ENCODE assay signal across 22 cellular contexts in the genomic region with DNA sequence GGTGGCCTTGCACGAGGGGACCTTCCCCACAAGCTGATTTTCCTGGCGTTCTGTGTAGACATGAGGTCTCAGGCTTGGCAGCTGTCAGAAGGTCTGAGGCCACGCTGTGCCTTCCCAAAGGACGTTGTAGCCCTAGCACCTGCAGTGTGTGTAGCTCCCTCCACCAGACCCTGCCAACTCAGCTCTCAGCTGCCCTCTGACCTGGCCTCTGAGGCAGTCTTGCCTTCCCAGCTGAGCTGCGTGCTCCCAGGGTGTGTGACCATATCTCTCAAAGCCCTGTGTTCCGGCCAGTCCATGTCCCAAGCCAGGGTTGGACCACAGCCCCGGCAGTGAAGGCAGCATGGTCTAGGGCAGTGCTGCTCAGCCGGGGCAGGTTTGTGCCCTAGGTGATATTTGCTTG.
DNase-seq lines count a peak whose midpoint lies in the region; ATAC-seq, FAIRE-seq and TF ChIP-seq lines count a peak whose summit lies in the region.
"Had no signal": no experiment of that assay in that cellular context is flagged by ENCODE, and none has a peak within 500 bp of the region (broad histone marks: within the 10 kb centered on the region; RNA-seq: fewer than 3 reads in every experiment).

No MANE protein-coding gene starts in this region.

- peaks cover 41 to 86% of the 10 kb centered on the region in 2 experiments for H3K27me3 ChIP-seq in K562 (ENCODE audit: control insufficient read depth in 2 of 2, insufficient read depth in 2 of 2, low read length in 2 of 2)
- no peaks in the 10 kb centered on the region for H3K27me3 ChIP-seq in heart right ventricle
- no peaks in the 10 kb centered on the region for H3K27me3 ChIP-seq in psoas muscle (ENCODE audit: insufficient read depth in 3 of 3, low read length in 2 of 3)
- no peaks in the 10 kb centered on the region for H3K27me3 ChIP-seq in upper lobe of left lung
- no peaks in the 10 kb centered on the region for H3K27me3 ChIP-seq in endodermal cell (ENCODE audit: control insufficient read depth, insufficient read depth, low read length, poor library complexity, severe bottlenecking)
- H3K27me3 ChIP-seq: colonic mucosa, pancreas had no signal

- H3K9ac ChIP-seq in K562 (ENCODE audit: insufficient read depth in 1 of 2, low read depth in 2 of 2, low read length in 2 of 2), result no peak overlapping the region
- no peak overlapping the region for H3K9ac ChIP-seq in endodermal cell (ENCODE audit: extremely low read depth, low read length, poor library complexity, severe bottlenecking)

- TF ChIP-seq RAD21 in K562 (CRISPR knock-in tag; conservative IDR thresholded peaks at IDR 0.05 in 1 of 2, IDR thresholded peaks at IDR 0.05 in 1 of 2), result no peak

- no peak overlapping the region for H3K27ac ChIP-seq in K562 (ENCODE audit: extremely low read depth, low read depth, low read length)
- peak overlapping the region; percentile 16 to 87 (median 66) for H3K27ac ChIP-seq in heart right ventricle
- H3K27ac ChIP-seq in psoas muscle, result peak overlapping the region; percentile 61
- peak overlapping the region in 2 of 4 donors; percentile 28 to 38 for H3K27ac ChIP-seq in upper lobe of left lung
- no peak overlapping the region for H3K27ac ChIP-seq in endodermal cell (ENCODE audit: low read depth, low read length)
- H3K27ac ChIP-seq: colonic mucosa, pancreas had no signal

- 4% methylated on average over 8 of the region's 8 CpGs for WGBS in K562 (ENCODE audit: insufficient coverage, low coverage, missing lambda C conversion rate)
- 34 to 74% methylated on average over 8 of the region's 8 CpGs for WGBS in heart right ventricle, 2 donors
- 19 to 57% (median 35%) methylated on average over 8 of the region's 8 CpGs for WGBS in psoas muscle, 3 donors
- WGBS in upper lobe of left lung, 2 donors, result 54 to 76% methylated on average over 2 to 7 of the region's 8 CpGs
- WGBS in endodermal cell (ENCODE audit: insufficient coverage in 1 of 2, insufficient read length in 1 of 2), 2 experiments, result 85 to 89% methylated on average over 8 of the region's 8 CpGs

- no peaks in the 10 kb centered on the region for H3K9me3 ChIP-seq in K562 (replicated peaks; ENCODE audit: control insufficient read depth, insufficient read depth, low read depth, low read length)
- no peaks in the 10 kb centered on the region for H3K9me3 ChIP-seq in heart right ventricle
- H3K9me3 ChIP-seq in psoas muscle, result no peaks in the 10 kb centered on the region
- no peaks in the 10 kb centered on the region for H3K9me3 ChIP-seq in upper lobe of left lung
- H3K9me3 ChIP-seq in endodermal cell (ENCODE audit: control insufficient read depth, low read length), result no peaks in the 10 kb centered on the region
- H3K9me3 ChIP-seq: colonic mucosa, mucosa of descending colon, pancreas had no signal

- no peak overlapping the region for H2AFZ ChIP-seq in K562 (ENCODE audit: low read depth, low read length)

- H3K79me2 ChIP-seq in K562 (ENCODE audit: control insufficient read depth, insufficient read depth, low read length), result no peaks in the 10 kb centered on the region

- no peak overlapping the region for H3K4me2 ChIP-seq in K562 (ENCODE audit: insufficient read depth, low read length)

- POLR2A ChIA-PET in K562 (lab: Yijun Ruan, JAX), result interaction anchor here (0.6 to 1.6 kb wide), 2 partner anchors 23 to 26 kb away, joined by 3 to 5 read pairs; no protein-coding TSS in a partner anchor
- POLR2A ChIA-PET in activated CD4-positive, alpha-beta memory T cell treated with anti-CD3 and anti-CD28 coated beads, Interleukin-2, amount 10 ng/mL, durations not matched to agents 7 days and 5 days (lab: Charles Lee), result no interaction called here

- no peaks in the 10 kb centered on the region for H3K36me3 Mint-ChIP-seq in endodermal cell (ENCODE audit: low read depth)
- no peaks in the 10 kb centered on the region for H3K36me3 Mint-ChIP-seq in activated CD4-positive, alpha-beta memory T cell treated with anti-CD3 and anti-CD28 coated beads, Interleukin-2, amount 10 ng/mL, durations not matched to agents 7 days and 5 days (ENCODE audit: low read depth)
- H3K36me3 Mint-ChIP-seq: activated CD8-positive, alpha-beta memory T cell treated with anti-CD3 and anti-CD28 coated beads, Interleukin-2, amount 10 ng/mL, durations not matched to agents 7 days and 5 days had no signal

- DNase-seq in K562 (ENCODE audit: extremely low read depth in 1 of 4, low spot score in 3 of 4), result no peak
- DNase-seq in heart right ventricle, result peak in 1 of 2 donors; percentile 36
- peak in 1 of 2 donors; percentile 67 for DNase-seq in psoas muscle
- no peak for DNase-seq in upper lobe of left lung
- DNase-seq in endodermal cell, result no peak
- DNase-seq in UCSD-AML1 (lab: John Stamatoyannopoulos, UW; ENCODE audit: unreplicated experiment), result no peak
- DNase-seq in activated CD4-positive, alpha-beta memory T cell treated with anti-CD3 and anti-CD28 coated beads, Interleukin-2, amount 10 ng/mL, durations not matched to agents 7 days and 5 days, result no peak
- DNase-seq: activated CD8-positive, alpha-beta memory T cell treated with anti-CD3 and anti-CD28 coated beads, Interleukin-2, amount 10 ng/mL, durations not matched to agents 7 days and 5 days; activated gamma-delta T cell; AML-193; anterior cingulate cortex; colonic mucosa; erythroblast; islet precursor cell; Kasumi-1; mucosa of descending colon; NCI-H1417; NK-92 treated with Interleukin-12 subunit alpha and Interleukin-12 subunit beta, amount 100 ng/mL, for 24 hours; T-helper 17 cell had no signal

- H3K36me3 ChIP-seq in K562 (ENCODE audit: control insufficient read depth, insufficient read depth, low read length) (no peaks in the 10 kb centered on the region), heart right ventricle (peaks cover 0 to 8% (median 0%) of the 10 kb centered on the region in 9 donors), psoas muscle (ENCODE audit: insufficient read depth in 1 of 2, low read depth in 1 of 2) (no peaks in the 10 kb centered on the region), upper lobe of left lung (no peaks in the 10 kb centered on the region), endodermal cell (ENCODE audit: control insufficient read depth, insufficient read depth, low read length) (no peaks in the 10 kb centered on the region)
- H3K36me3 ChIP-seq: colonic mucosa, pancreas had no signal

- H3K4me1 Mint-ChIP-seq in endodermal cell, result no peaks in the 10 kb centered on the region
- H3K4me1 Mint-ChIP-seq in activated CD4-positive, alpha-beta memory T cell treated with anti-CD3 and anti-CD28 coated beads, Interleukin-2, amount 10 ng/mL, durations not matched to agents 7 days and 5 days, result no peaks in the 10 kb centered on the region
- H3K4me1 Mint-ChIP-seq: activated CD8-positive, alpha-beta memory T cell treated with anti-CD3 and anti-CD28 coated beads, Interleukin-2, amount 10 ng/mL, durations not matched to agents 7 days and 5 days had no signal

- no peak for TF ChIP-seq CTCF in K562 (IDR thresholded peaks at IDR 0.05 in 2 of 3, conservative IDR thresholded peaks at IDR 0.05 in 1 of 3; ENCODE audit: insufficient read depth in 2 of 3, low read depth in 1 of 3, low read length in 3 of 3)
- no peak for TF ChIP-seq CTCF in heart right ventricle (IDR thresholded peaks at IDR 0.05)
- no peak for TF ChIP-seq CTCF in psoas muscle (IDR thresholded peaks at IDR 0.05)
- no peak for TF ChIP-seq CTCF in upper lobe of left lung (IDR thresholded peaks at IDR 0.05)
- no peak for TF ChIP-seq CTCF in endodermal cell (conservative IDR thresholded peaks at IDR 0.05)

- intact Hi-C loops in K562 (cut with micrococcal nuclease), result no loop called here
- intact Hi-C loops in heart right ventricle (cut with DNase I), result no loop called here
- intact Hi-C loops in psoas muscle (cut with DNase I), result no loop called here

- H3K27me3 Mint-ChIP-seq in endodermal cell (ENCODE audit: insufficient read depth), result no peaks in the 10 kb centered on the region
- H3K27me3 Mint-ChIP-seq in activated CD4-positive, alpha-beta memory T cell treated with anti-CD3 and anti-CD28 coated beads, Interleukin-2, amount 10 ng/mL, durations not matched to agents 7 days and 5 days, result peaks cover 3% of the 10 kb centered on the region

- no peak for TF ChIP-seq EP300 in K562 (IDR thresholded peaks at IDR 0.05; ENCODE audit: low read length)
- TF ChIP-seq EP300 in upper lobe of left lung (IDR thresholded peaks at IDR 0.05), result no peak

- H3K27ac Mint-ChIP-seq in endodermal cell, result no peak overlapping the region
- no peak overlapping the region for H3K27ac Mint-ChIP-seq in activated CD4-positive, alpha-beta memory T cell treated with anti-CD3 and anti-CD28 coated beads, Interleukin-2, amount 10 ng/mL, durations not matched to agents 7 days and 5 days
- H3K27ac Mint-ChIP-seq: activated CD8-positive, alpha-beta memory T cell treated with anti-CD3 and anti-CD28 coated beads, Interleukin-2, amount 10 ng/mL, durations not matched to agents 7 days and 5 days; T-helper 17 cell had no signal

- CTCF ChIA-PET in K562 (lab: Yijun Ruan, JAX; ENCODE audit: low intra/inter-chr PET ratio), result no interaction called here
- CTCF ChIA-PET in activated CD4-positive, alpha-beta memory T cell treated with anti-CD3 and anti-CD28 coated beads, Interleukin-2, amount 10 ng/mL, durations not matched to agents 7 days and 5 days (lab: Charles Lee), result interaction anchor here (1.5 kb wide), 1 partner anchor 36 kb away, joined by 4 read pairs; no protein-coding TSS in a partner anchor

- ATAC-seq in K562 (peak; percentile 40), heart right ventricle (peak in 7 of 8 donors; percentile 16 to 49 (median 36)), psoas muscle (peak; percentile 22 to 58 (median 37)), upper lobe of left lung (ENCODE audit: low FRiP score in 2 of 2) (peak; percentile 10 to 12), GM21737 (IDR thresholded peaks at IDR 0.05; ENCODE audit: unreplicated experiment) (no peak)
- ATAC-seq: activated CD4-positive, CD25-positive, alpha-beta regulatory T cell treated with anti-CD3 and anti-CD28 coated beads, Interleukin-2, amount 50 U/mL, for 24 hours; activated CD8-positive, alpha-beta memory T cell treated with anti-CD3 and anti-CD28 coated beads, Interleukin-2, amount 10 ng/mL, durations not matched to agents 7 days and 5 days; mucosa of descending colon; T-helper 17 cell had no signal

- H4K20me1 ChIP-seq in K562 (replicated peaks; ENCODE audit: control insufficient read depth, insufficient read depth, low read length), result 0 out of 2 replicates have a peak, but pooled peaks cover 6% of the 10 kb centered on the region

- in situ Hi-C loops in K562 (cut with MboI), result no loop called here

- FAIRE-seq in K562 (lab: Jason Lieb, UNC), result no peak
- FAIRE-seq: pancreas had no signal

- no TSS peak for BruUV-seq in K562 (replicated peaks; lab: Mats Ljungman, UMichigan)

- H3K4me1 ChIP-seq in K562 (replicated peaks in 1 of 2; ENCODE audit: control insufficient read depth in 2 of 2, insufficient read depth in 2 of 2, low read length in 2 of 2) (no peaks in the 10 kb centered on the region), heart right ventricle (peaks cover 20 to 34% (median 29%) of the 10 kb centered on the region in 9 donors), psoas muscle (peaks cover 22% of the 10 kb centered on the region), upper lobe of left lung (peaks cover 0 to 17% (median 10%) of the 10 kb centered on the region in 4 donors), endodermal cell (ENCODE audit: control insufficient read depth, insufficient read depth, low read length) (no peaks in the 10 kb centered on the region)
- H3K4me1 ChIP-seq: colonic mucosa had no signal

- H3K4me3 Mint-ChIP-seq in endodermal cell, result no peak overlapping the region
- H3K4me3 Mint-ChIP-seq in activated CD4-positive, alpha-beta memory T cell treated with anti-CD3 and anti-CD28 coated beads, Interleukin-2, amount 10 ng/mL, durations not matched to agents 7 days and 5 days, result no peak overlapping the region
- H3K4me3 Mint-ChIP-seq: activated CD8-positive, alpha-beta memory T cell treated with anti-CD3 and anti-CD28 coated beads, Interleukin-2, amount 10 ng/mL, durations not matched to agents 7 days and 5 days; T-helper 17 cell had no signal

- no peak overlapping the region for H3K4me3 ChIP-seq in K562
- no peak overlapping the region for H3K4me3 ChIP-seq in heart right ventricle
- H3K4me3 ChIP-seq in psoas muscle, result no peak overlapping the region
- no peak overlapping the region for H3K4me3 ChIP-seq in upper lobe of left lung
- no peak overlapping the region for H3K4me3 ChIP-seq in endodermal cell (ENCODE audit: low read length)
- H3K4me3 ChIP-seq: colonic mucosa, mucosa of descending colon, pancreas had no signal

- no peaks in the 10 kb centered on the region for H3K9me3 Mint-ChIP-seq in endodermal cell
- H3K9me3 Mint-ChIP-seq in activated CD4-positive, alpha-beta memory T cell treated with anti-CD3 and anti-CD28 coated beads, Interleukin-2, amount 10 ng/mL, durations not matched to agents 7 days and 5 days, result no peaks in the 10 kb centered on the region

- TF ChIP-seq POLR2A in K562 (conservative IDR thresholded peaks at IDR 0.05) (no peak), upper lobe of left lung (IDR thresholded peaks at IDR 0.05) (no peak)

- no peaks in the 10 kb centered on the region for H3K9me1 ChIP-seq in K562 (ENCODE audit: control insufficient read depth, insufficient read depth, low read length)

Comparison
In these comparisons a context has a peak if more than half of its experiments do, and no peak if none do; other contexts are left out.
1. H3K27ac ChIP-seq: peak in heart right ventricle (10 of 10) and psoas muscle (single experiment); none in K562 (single experiment) and endodermal cell (single experiment).